In the genomic region with DNA sequence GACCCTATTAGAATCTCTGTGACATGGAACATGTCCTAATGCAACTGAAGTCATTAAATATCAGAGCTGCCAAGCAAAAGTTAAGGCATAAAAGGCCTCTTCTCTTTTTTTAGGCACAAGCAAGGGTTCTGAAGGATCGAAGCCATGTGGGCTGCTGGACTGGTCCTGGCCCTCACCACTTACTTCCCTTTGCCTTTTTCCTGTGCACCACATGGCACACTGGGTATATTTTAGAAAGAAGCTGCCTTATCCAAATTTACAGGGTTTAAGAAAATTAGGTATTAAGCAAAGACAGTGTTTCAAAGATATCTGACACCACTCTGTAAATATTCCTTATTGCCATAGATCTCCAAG, we compare ENCODE assay signal across 1 cellular context.
TF ChIP-seq lines count a peak whose summit lies in the region.

No MANE protein-coding gene starts in this region.

TF ChIP-seq in HCT116, 20 proteins besides CTCF, POLR2A, EP300 and RAD21 (continued from another document):
- TF ChIP-seq, protein P1, sequence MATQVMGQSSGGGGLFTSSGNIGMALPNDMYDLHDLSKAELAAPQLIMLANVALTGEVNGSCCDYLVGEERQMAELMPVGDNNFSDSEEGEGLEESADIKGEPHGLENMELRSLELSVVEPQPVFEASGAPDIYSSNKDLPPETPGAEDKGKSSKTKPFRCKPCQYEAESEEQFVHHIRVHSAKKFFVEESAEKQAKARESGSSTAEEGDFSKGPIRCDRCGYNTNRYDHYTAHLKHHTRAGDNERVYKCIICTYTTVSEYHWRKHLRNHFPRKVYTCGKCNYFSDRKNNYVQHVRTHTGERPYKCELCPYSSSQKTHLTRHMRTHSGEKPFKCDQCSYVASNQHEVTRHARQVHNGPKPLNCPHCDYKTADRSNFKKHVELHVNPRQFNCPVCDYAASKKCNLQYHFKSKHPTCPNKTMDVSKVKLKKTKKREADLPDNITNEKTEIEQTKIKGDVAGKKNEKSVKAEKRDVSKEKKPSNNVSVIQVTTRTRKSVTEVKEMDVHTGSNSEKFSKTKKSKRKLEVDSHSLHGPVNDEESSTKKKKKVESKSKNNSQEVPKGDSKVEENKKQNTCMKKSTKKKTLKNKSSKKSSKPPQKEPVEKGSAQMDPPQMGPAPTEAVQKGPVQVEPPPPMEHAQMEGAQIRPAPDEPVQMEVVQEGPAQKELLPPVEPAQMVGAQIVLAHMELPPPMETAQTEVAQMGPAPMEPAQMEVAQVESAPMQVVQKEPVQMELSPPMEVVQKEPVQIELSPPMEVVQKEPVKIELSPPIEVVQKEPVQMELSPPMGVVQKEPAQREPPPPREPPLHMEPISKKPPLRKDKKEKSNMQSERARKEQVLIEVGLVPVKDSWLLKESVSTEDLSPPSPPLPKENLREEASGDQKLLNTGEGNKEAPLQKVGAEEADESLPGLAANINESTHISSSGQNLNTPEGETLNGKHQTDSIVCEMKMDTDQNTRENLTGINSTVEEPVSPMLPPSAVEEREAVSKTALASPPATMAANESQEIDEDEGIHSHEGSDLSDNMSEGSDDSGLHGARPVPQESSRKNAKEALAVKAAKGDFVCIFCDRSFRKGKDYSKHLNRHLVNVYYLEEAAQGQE (IDR thresholded peaks at IDR 0.05; ENCODE audit: low read depth) = no peak
- no peak for TF ChIP-seq YY1 (IDR thresholded peaks at IDR 0.05; ENCODE audit: extremely low read depth, insufficient replicate concordance, low read depth, low read length)
- no peak for TF ChIP-seq EZH2phosphoT487 (IDR thresholded peaks at IDR 0.05; ENCODE audit: borderline replicate concordance)
- TF ChIP-seq, protein P2, sequence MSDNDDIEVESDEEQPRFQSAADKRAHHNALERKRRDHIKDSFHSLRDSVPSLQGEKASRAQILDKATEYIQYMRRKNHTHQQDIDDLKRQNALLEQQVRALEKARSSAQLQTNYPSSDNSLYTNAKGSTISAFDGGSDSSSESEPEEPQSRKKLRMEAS (IDR thresholded peaks at IDR 0.05) = no peak
- TF ChIP-seq EZH2 (IDR thresholded peaks at IDR 0.05) = no peak
- TF ChIP-seq ELF1 (IDR thresholded peaks at IDR 0.05; ENCODE audit: borderline replicate concordance, low read depth) = no peak
- TF ChIP-seq SRF (IDR thresholded peaks at IDR 0.05; ENCODE audit: low read depth) = no peak
- TF ChIP-seq CEBPB (IDR thresholded peaks at IDR 0.05; ENCODE audit: low read depth) = no peak
- no peak for TF ChIP-seq SIN3A (IDR thresholded peaks at IDR 0.05; ENCODE audit: low read depth)
- TF ChIP-seq, protein P3, sequence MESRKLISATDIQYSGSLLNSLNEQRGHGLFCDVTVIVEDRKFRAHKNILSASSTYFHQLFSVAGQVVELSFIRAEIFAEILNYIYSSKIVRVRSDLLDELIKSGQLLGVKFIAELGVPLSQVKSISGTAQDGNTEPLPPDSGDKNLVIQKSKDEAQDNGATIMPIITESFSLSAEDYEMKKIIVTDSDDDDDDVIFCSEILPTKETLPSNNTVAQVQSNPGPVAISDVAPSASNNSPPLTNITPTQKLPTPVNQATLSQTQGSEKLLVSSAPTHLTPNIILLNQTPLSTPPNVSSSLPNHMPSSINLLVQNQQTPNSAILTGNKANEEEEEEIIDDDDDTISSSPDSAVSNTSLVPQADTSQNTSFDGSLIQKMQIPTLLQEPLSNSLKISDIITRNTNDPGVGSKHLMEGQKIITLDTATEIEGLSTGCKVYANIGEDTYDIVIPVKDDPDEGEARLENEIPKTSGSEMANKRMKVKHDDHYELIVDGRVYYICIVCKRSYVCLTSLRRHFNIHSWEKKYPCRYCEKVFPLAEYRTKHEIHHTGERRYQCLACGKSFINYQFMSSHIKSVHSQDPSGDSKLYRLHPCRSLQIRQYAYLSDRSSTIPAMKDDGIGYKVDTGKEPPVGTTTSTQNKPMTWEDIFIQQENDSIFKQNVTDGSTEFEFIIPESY (IDR thresholded peaks at IDR 0.05; ENCODE audit: extremely low read depth, insufficient replicate concordance, low read length) = no peak
